In genomic region chr6:98824163-98824906, GRCh38 we compare ENCODE assay signal across 10 cellular contexts. TPM values are rescaled to one million over a fixed set of nuclear protein-coding genes. Genes with fewer than 3 reads are reported as not detected.
DNase-seq lines count a peak whose midpoint lies in the region; FAIRE-seq and TF ChIP-seq lines count a peak whose summit lies in the region.
"Had no signal": no experiment of that assay in that cellular context is flagged by ENCODE, and none has a peak within 500 bp of the region (broad histone marks: within the 10 kb centered on the region; RNA-seq: fewer than 3 reads in every experiment).

No MANE protein-coding gene starts in this region.

- TF ChIP-seq EP300 in H1 (IDR thresholded peaks at IDR 0.05; ENCODE audit: borderline replicate concordance in 1 of 2, low read depth in 2 of 2, low read length in 2 of 2) = no peak

- no peak overlapping the region for H2AK5ac ChIP-seq in H1 (ENCODE audit: low read depth, low read length)

- H3K23me2 ChIP-seq in H1 (ENCODE audit: low read depth, low read length) = peaks cover 14% of the 10 kb centered on the region

- H4K8ac ChIP-seq in H1 (ENCODE audit: extremely low read depth, insufficient read depth, low read length) = peak overlapping the region; percentile 68; the same call in 1 of the 2 replicates

- POLR2A ChIA-PET in Caco-2 (lab: Charles Lee) (no interaction called here), H1 (lab: Charles Lee; ENCODE audit: partially characterized antibody) (no interaction called here)

- H3K9me3 Mint-ChIP-seq in Caco-2 (ENCODE audit: unreplicated experiment) (no peaks in the 10 kb centered on the region), neural crest cell (peaks cover 2% of the 10 kb centered on the region)

- 0 out of 7 replicates have a peak overlapping the region, but pooled peaks of 1 of the 4 experiments have one; percentile 20 for H3K9ac ChIP-seq in H1 (replicated peaks in 1 of 4; ENCODE audit: extremely low read depth in 1 of 4, low read depth in 3 of 4, low read length in 3 of 4)

- no peak overlapping the region for H2BK5ac ChIP-seq in H1 (ENCODE audit: low read depth, low read length)

- H3K4me3 ChIP-seq in Caco-2 (ENCODE audit: low read depth, low read length) (no peak overlapping the region), H1 (ENCODE audit: extremely low read depth in 1 of 4, insufficient read depth in 2 of 4, low read depth in 3 of 4, low read length in 4 of 4) (peak overlapping the region; percentile 63 to 76 (median 70))

- intact Hi-C loops in Caco-2 (cut with micrococcal nuclease; ENCODE audit: unreplicated experiment) = no loop called here

- no peaks in the 10 kb centered on the region for H3K79me1 ChIP-seq in H1 (ENCODE audit: low read depth, low read length)

- no peaks in the 10 kb centered on the region for H3K9me3 ChIP-seq in Caco-2
- H3K9me3 ChIP-seq in H1 (ENCODE audit: insufficient read depth in 2 of 2, low read depth in 1 of 2, low read length in 1 of 2) = no peaks in the 10 kb centered on the region

- peak overlapping the region; percentile 18 for H3K4me3 Mint-ChIP-seq in Caco-2 (ENCODE audit: unreplicated experiment)
- H3K4me3 Mint-ChIP-seq in neural crest cell = peak overlapping the region; percentile 92

- WGBS in H1 (ENCODE audit: extremely low coverage in 1 of 2, insufficient coverage in 1 of 2, insufficient read length in 1 of 2, insufficient replicate concordance in 2 of 2, low coverage in 1 of 2, low lambda C conversion rate in 2 of 2, missing lambda C conversion rate in 1 of 2), 2 experiments = 2% methylated on average over 40 of the region's 45 CpGs; no CpG with 5 or more reads in 1 of the 2 experiments

- FAIRE-seq in H1 (lab: Jason Lieb, UNC) = no peak

- peak overlapping the region; percentile 36 for H2AFZ ChIP-seq in H1 (ENCODE audit: low read length)

- H4K5ac ChIP-seq in H1 (ENCODE audit: insufficient read length, low read depth, low read length) = no peak overlapping the region

- peak overlapping the region; percentile 76; the same call in 1 of the 2 replicates for H2BK15ac ChIP-seq in H1 (ENCODE audit: low read length)

- no TSS peak for BruUV-seq in Caco-2 (replicated peaks; lab: Mats Ljungman, UMichigan)

- no peak overlapping the region for H3K27ac Mint-ChIP-seq in Caco-2 (ENCODE audit: unreplicated experiment)
- peak overlapping the region; percentile 65 for H3K27ac Mint-ChIP-seq in neural crest cell (ENCODE audit: unreplicated experiment)

- H2BK120ac ChIP-seq in H1 (replicated peaks; ENCODE audit: low read depth, low read length) = no peak overlapping the region

- H4K91ac ChIP-seq in H1 (replicated peaks; ENCODE audit: insufficient read length, low read length) = no peak overlapping the region

- H3K27ac ChIP-seq in H1 (ENCODE audit: low read depth, low read length) = no peak overlapping the region

- peaks cover 2% of the 10 kb centered on the region; the same call in 1 of the 2 replicates for H3K27me3 ChIP-seq in Caco-2 (replicated peaks; ENCODE audit: control insufficient read depth, insufficient read depth, low read length)
- H3K27me3 ChIP-seq in H1 (replicated peaks in 1 of 4; ENCODE audit: control insufficient read depth in 3 of 4, extremely low read depth in 1 of 4, insufficient read depth in 3 of 4, low read length in 3 of 4) = peaks cover 32 to 71% (median 55%) of the 10 kb centered on the region in 4 experiments

- H3K14ac ChIP-seq in H1 (ENCODE audit: insufficient read length) = no peak overlapping the region

- no peak overlapping the region for H2BK20ac ChIP-seq in H1 (ENCODE audit: low read length)

- no peaks in the 10 kb centered on the region for H3K4me1 Mint-ChIP-seq in Caco-2 (ENCODE audit: low read depth, unreplicated experiment)
- H3K4me1 Mint-ChIP-seq in neural crest cell = peaks cover 53% of the 10 kb centered on the region

- H3K4me1 ChIP-seq in Caco-2 (no peaks in the 10 kb centered on the region), H1 (replicated peaks in 1 of 4; ENCODE audit: control insufficient read depth in 3 of 4, insufficient read depth in 4 of 4, low read length in 3 of 4) (peaks cover 2 to 14% (median 6%) of the 10 kb centered on the region in 4 experiments)

- DNase-seq in Caco-2 (no peak), NCI-H2227 treated with DMSO at 0.1 percent for 48 hours (lab: John Stamatoyannopoulos, UW) (peak; percentile 20), H1 (ENCODE audit: low read depth in 1 of 2, low spot score in 2 of 2) (peak in 1 of 2 experiments; percentile 79), neural crest cell (ENCODE audit: low read depth, low spot score) (peak; percentile 26), GOT3 (lab: John Stamatoyannopoulos, UW) (no peak), kidney glomerular epithelial cell (lab: John Stamatoyannopoulos, UW) (no peak), CD1c-positive myeloid dendritic cell (ENCODE audit: extremely low spot score) (no peak)
- no peak for DNase-seq in stimulated activated CD4-positive, alpha-beta T cell treated with anti-CD3 and anti-CD28 coated beads, Interleukin-4, amount 100 ng/mL, for 1 hour
- DNase-seq: SW 1271 had no signal

- H3K23ac ChIP-seq in H1 (ENCODE audit: insufficient read length) = no peak overlapping the region

- no peaks in the 10 kb centered on the region for H3K79me2 ChIP-seq in H1 (ENCODE audit: control insufficient read depth in 1 of 2, insufficient read depth in 2 of 2, low read length in 2 of 2)

- H3K27me3 Mint-ChIP-seq in Caco-2 (ENCODE audit: insufficient read depth, unreplicated experiment) = peaks cover 36% of the 10 kb centered on the region
- H3K27me3 Mint-ChIP-seq in neural crest cell (ENCODE audit: low read depth) = peaks cover 64% of the 10 kb centered on the region

- H3K4ac ChIP-seq in H1 (replicated peaks; ENCODE audit: insufficient read length, low read depth, low read length) = no peak overlapping the region

- H4K20me1 ChIP-seq in H1 (replicated peaks in 1 of 2; ENCODE audit: control insufficient read depth in 1 of 2, insufficient read depth in 2 of 2, low read length in 2 of 2) = peaks cover 0 to 7% of the 10 kb centered on the region in 2 experiments

- no peak for TF ChIP-seq RAD21 in H1 (IDR thresholded peaks at IDR 0.05 in 1 of 2, conservative IDR thresholded peaks at IDR 0.05 in 1 of 2; ENCODE audit: low read depth in 2 of 2, low read length in 2 of 2)

- no peak overlapping the region; the same call in 1 of the 2 replicates for H2BK12ac ChIP-seq in H1 (ENCODE audit: low read depth, low read length)

- H3K36me3 Mint-ChIP-seq in Caco-2 (ENCODE audit: insufficient read depth, unreplicated experiment) = no peaks in the 10 kb centered on the region
- no peaks in the 10 kb centered on the region for H3K36me3 Mint-ChIP-seq in neural crest cell (ENCODE audit: low read depth)

- no peaks in the 10 kb centered on the region for H3K36me3 ChIP-seq in Caco-2 (ENCODE audit: control insufficient read depth, insufficient read depth, low read length)
- no peaks in the 10 kb centered on the region for H3K36me3 ChIP-seq in H1 (ENCODE audit: control insufficient read depth in 2 of 4, insufficient read depth in 4 of 4, low read length in 3 of 4)

- CTCF ChIA-PET in Caco-2 (lab: Charles Lee) = no interaction called here
- CTCF ChIA-PET in H1 (lab: Charles Lee; ENCODE audit: partially characterized antibody) = interaction anchor here (1.0 to 1.3 kb wide), 4 partner anchors 10 to 64 kb away, joined by 3 to 4 read pairs (median 4); partner anchors contain the start of gene POU3F2

- no peak overlapping the region for H3K56ac ChIP-seq in H1 (replicated peaks; ENCODE audit: insufficient read length, low read depth, low read length)

- H3K18ac ChIP-seq in H1 (ENCODE audit: extremely low read depth, low read length) = no peak overlapping the region

- peak overlapping the region; percentile 92 to 93 for H3K4me2 ChIP-seq in H1 (ENCODE audit: insufficient read depth in 1 of 2, low read depth in 2 of 2, low read length in 2 of 2)

- no peak for TF ChIP-seq CTCF in Caco-2 (IDR thresholded peaks at IDR 0.05; ENCODE audit: insufficient read depth in 1 of 2, low read depth in 1 of 2, low read length in 1 of 2, severe bottlenecking in 1 of 2, unreplicated experiment in 1 of 2)
- no peak for TF ChIP-seq CTCF in H1 (IDR thresholded peaks at IDR 0.05; ENCODE audit: control extremely low read depth in 1 of 3, insufficient read depth in 1 of 3, low read depth in 1 of 3, low read length in 3 of 3)
- no peak for TF ChIP-seq CTCF in neural crest cell (conservative IDR thresholded peaks at IDR 0.05)

- TF ChIP-seq POLR2A in H1 (IDR thresholded peaks at IDR 0.05; ENCODE audit: control extremely low read depth in 1 of 2, low read depth in 2 of 2, low read length in 2 of 2) = no peak

TF ChIP-seq in H1, 55 proteins besides CTCF, POLR2A, EP300 and RAD21 (continues in another document):
- TF ChIP-seq RFX5 (IDR thresholded peaks at IDR 0.05; ENCODE audit: borderline replicate concordance, low read depth, low read length) (no peak), EGR1 (IDR thresholded peaks at IDR 0.05; ENCODE audit: borderline replicate concordance, low read depth, low read length) (peak; percentile 35; the same call in 1 of the 2 replicates), SUZ12 (IDR thresholded peaks at IDR 0.05; ENCODE audit: low read length) (peak; percentile 20), RBBP5 (IDR thresholded peaks at IDR 0.05; ENCODE audit: borderline replicate concordance, low read depth, low read length) (peak; percentile 73; the same call in 1 of the 2 replicates), RNF2 (IDR thresholded peaks at IDR 0.05; ENCODE audit: borderline replicate concordance, low read depth, low read length, missing control alignments, poor library complexity, severe bottlenecking) (peak; percentile 47), BACH1 (IDR thresholded peaks at IDR 0.05; ENCODE audit: low read length) (0 out of 2 replicates have a peak, but pooled peaks have one; percentile 30), CHD2 (IDR thresholded peaks at IDR 0.05; ENCODE audit: low read length) (peak; percentile 19; the same call in 1 of the 2 replicates)

RNA-seq across cellular contexts. Expression of gene POU3F2, which starts 10.0 kb away (rescaled TPM):
- total RNA-seq in Caco-2 (2022) (not detected in 2 replicates), neural crest cell (111 and 114 TPM in 2 replicates)
- total RNA-seq in H1 (2021; fragmentation: NEBNext Ultra II Directional; extraction: Animal tissue kit (Norgen Biotek cat#: 25700)) = 0.35 and 0.48 TPM in 2 replicates
- polyA plus RNA-seq in H1 (2011; rRNA removed) = 0.06 and 0.09 TPM in 2 replicates
- polyA plus RNA-seq in H1 (2011; cell fraction: cytosol; rRNA removed) = 0.05 TPM
- polyA plus RNA-seq in H1 (2011; cell fraction: nucleus; rRNA removed) = 0.03 TPM
- 0.08 to 0.22 TPM (median 0.14 TPM) in 4 replicates for polyA plus RNA-seq in H1 (2012, experiment 1 of 2)
- 0.12 TPM for polyA plus RNA-seq in H1 (2012, experiment 2 of 2)
- polyA plus RNA-seq in H1 (2013, experiment 1 of 2) = 0.28 TPM
- 0.26 TPM for polyA plus RNA-seq in H1 (2013, experiment 2 of 2)
- 0.03 TPM in 1 of 2 replicates, not detected in the other for polyA minus RNA-seq in H1 (2011; rRNA and poly(A)+ RNA removed)
- polyA minus RNA-seq in H1 (2011; cell fraction: cytosol; rRNA and poly(A)+ RNA removed) = not detected
- polyA minus RNA-seq in H1 (2011; cell fraction: nucleus; rRNA and poly(A)+ RNA removed) = 0.30 TPM
- total RNA-seq: LHCN-M2 had no signal

Comparison
In these comparisons a context has a peak if more than half of its experiments do, and no peak if none do; other contexts are left out.
1. DNase-seq: peak in NCI-H2227 treated with DMSO at 0.1 percent for 48 hours (single experiment) and neural crest cell (single experiment); none in Caco-2 (0 of 2), GOT3 (single experiment), kidney glomerular epithelial cell (single experiment), stimulated activated CD4-positive, alpha-beta T cell treated with anti-CD3 and anti-CD28 coated beads, Interleukin-4, amount 100 ng/mL, for 1 hour (single experiment) and CD1c-positive myeloid dendritic cell (single experiment).
2. RNA of gene POU3F2, which starts 10.0 kb away (total RNA-seq): 111 to 114 TPM in neural crest cell; 0.35 to 0.48 TPM in H1 and not detected in Caco-2; every median in the first group is over 10 times any median in the second.